ENCODE assay signal across 9 cellular contexts in genomic region chr20:62409935-62410741, GRCh38. TPM values are rescaled to one million over a fixed set of nuclear protein-coding genes. Genes with fewer than 3 reads are reported as not detected.
DNase-seq lines count a peak whose midpoint lies in the region; ATAC-seq and TF ChIP-seq lines count a peak whose summit lies in the region.
"Had no signal": no experiment of that assay in that cellular context is flagged by ENCODE, and none has a peak within 500 bp of the region (broad histone marks: within the 10 kb centered on the region; RNA-seq: fewer than 3 reads in every experiment).

No MANE protein-coding gene starts in this region.

- no peak overlapping the region for H3K9ac ChIP-seq in endodermal cell (ENCODE audit: extremely low read depth, low read length, poor library complexity, severe bottlenecking)

- no peak overlapping the region for H3K27ac ChIP-seq in endodermal cell (ENCODE audit: low read depth, low read length)

- peaks cover 20% of the 10 kb centered on the region for H3K4me1 Mint-ChIP-seq in T-helper 2 cell treated with Interferon-gamma antibody and Interleukin-4, amounts not matched to agents 5 μg/mL and 100 μg/mL, for 36 hours (ENCODE audit: low read depth)
- H3K4me1 Mint-ChIP-seq in endodermal cell (peaks cover 6% of the 10 kb centered on the region), nephron progenitor cell (peaks cover 23% of the 10 kb centered on the region)

- no peak for ATAC-seq in HG02642 (IDR thresholded peaks at IDR 0.05; ENCODE audit: poor library complexity, unreplicated experiment)

- H3K9me3 Mint-ChIP-seq in T-helper 2 cell treated with Interferon-gamma antibody and Interleukin-4, amounts not matched to agents 5 μg/mL and 100 μg/mL, for 36 hours: no peaks in the 10 kb centered on the region
- H3K9me3 Mint-ChIP-seq in endodermal cell (no peaks in the 10 kb centered on the region), nephron progenitor cell (no peaks in the 10 kb centered on the region)

- peaks cover 6% of the 10 kb centered on the region for H3K27me3 ChIP-seq in endodermal cell (ENCODE audit: control insufficient read depth, insufficient read depth, low read length, poor library complexity, severe bottlenecking)

- no peaks in the 10 kb centered on the region for H3K9me3 ChIP-seq in endodermal cell (ENCODE audit: control insufficient read depth, low read length)

- no peaks in the 10 kb centered on the region for H3K36me3 Mint-ChIP-seq in T-helper 2 cell treated with Interferon-gamma antibody and Interleukin-4, amounts not matched to agents 5 μg/mL and 100 μg/mL, for 36 hours (ENCODE audit: low read depth)
- H3K36me3 Mint-ChIP-seq in endodermal cell (ENCODE audit: low read depth): peaks cover 1% of the 10 kb centered on the region
- H3K36me3 Mint-ChIP-seq in nephron progenitor cell (ENCODE audit: low read depth): no peaks in the 10 kb centered on the region
- H3K36me3 Mint-ChIP-seq: CD4-positive, CD25-positive, alpha-beta regulatory T cell had no signal

- H3K4me1 ChIP-seq in endodermal cell (ENCODE audit: control insufficient read depth, insufficient read depth, low read length): peaks cover 4% of the 10 kb centered on the region

- no peak overlapping the region for H3K4me3 Mint-ChIP-seq in T-helper 2 cell treated with Interferon-gamma antibody and Interleukin-4, amounts not matched to agents 5 μg/mL and 100 μg/mL, for 36 hours
- H3K4me3 Mint-ChIP-seq in endodermal cell (no peak overlapping the region), nephron progenitor cell (no peak overlapping the region)

- no peak overlapping the region for H3K27ac Mint-ChIP-seq in T-helper 2 cell treated with Interferon-gamma antibody and Interleukin-4, amounts not matched to agents 5 μg/mL and 100 μg/mL, for 36 hours
- H3K27ac Mint-ChIP-seq in endodermal cell (no peak overlapping the region), nephron progenitor cell (no peak overlapping the region)

- H3K4me3 ChIP-seq in endodermal cell (ENCODE audit: low read length): no peak overlapping the region

- no peaks in the 10 kb centered on the region for H3K36me3 ChIP-seq in endodermal cell (ENCODE audit: control insufficient read depth, insufficient read depth, low read length)

- TF ChIP-seq CTCF in endodermal cell (conservative IDR thresholded peaks at IDR 0.05): peak; percentile 80
- peak; percentile 65 for TF ChIP-seq CTCF in nephron progenitor cell (IDR thresholded peaks at IDR 0.05)

- no peaks in the 10 kb centered on the region for H3K27me3 Mint-ChIP-seq in T-helper 2 cell treated with Interferon-gamma antibody and Interleukin-4, amounts not matched to agents 5 μg/mL and 100 μg/mL, for 36 hours (ENCODE audit: low read depth)
- peaks cover 14% of the 10 kb centered on the region for H3K27me3 Mint-ChIP-seq in endodermal cell (ENCODE audit: insufficient read depth)
- peaks cover 24% of the 10 kb centered on the region for H3K27me3 Mint-ChIP-seq in nephron progenitor cell (ENCODE audit: low read depth, poor library complexity)
- H3K27me3 Mint-ChIP-seq: CD4-positive, CD25-positive, alpha-beta regulatory T cell had no signal

- DNase-seq in NCI-H2107 treated with DMSO at 0.1 percent for 48 hours (lab: John Stamatoyannopoulos, UW; ENCODE audit: unreplicated experiment) (peak; percentile 59), NCI-H2107 (lab: John Stamatoyannopoulos, UW) (no peak), NCI-H1417 treated with DMSO at 0.1 percent for 48 hours (lab: John Stamatoyannopoulos, UW) (peak; percentile 46), endodermal cell (peak; percentile 88), nephron progenitor cell (peak; percentile 82), GOT3 (lab: John Stamatoyannopoulos, UW) (no peak)
- DNase-seq in T-helper 2 cell treated with Interferon-gamma antibody and Interleukin-4, amounts not matched to agents 5 μg/mL and 100 μg/mL, for 36 hours (ENCODE audit: low spot score): peak; percentile 34

- WGBS in endodermal cell (ENCODE audit: insufficient coverage in 1 of 2, insufficient read length in 1 of 2), 2 experiments: 42 to 55% methylated on average over 16 to 30 of the region's 30 CpGs

RNA-seq across cellular contexts. Expression of gene CABLES2, which starts 3.1 kb away (rescaled TPM):
- total RNA-seq in endodermal cell: 10 to 100 TPM; 10.4 to 15.6 TPM
- 13.5 TPM for polyA plus RNA-seq in endodermal cell (2013, experiment 1 of 2)
- 13.0 TPM for polyA plus RNA-seq in endodermal cell (2013, experiment 2 of 2)

RNA-seq across cellular contexts. Expression of gene RBBP8NL, which starts 17.2 kb away (rescaled TPM):
- total RNA-seq in endodermal cell: under 1 TPM in 1 of 2 donors, not detected in 1; 0.40 TPM
- 0.07 TPM for polyA plus RNA-seq in endodermal cell (2013, experiment 1 of 2)
- polyA plus RNA-seq in endodermal cell (2013, experiment 2 of 2): 0.25 TPM
- total RNA-seq: CD4-positive, CD25-positive, alpha-beta regulatory T cell had no signal
- polyA plus RNA-seq: CD4-positive, CD25-positive, alpha-beta regulatory T cell had no signal

RNA-seq across cellular contexts. Expression of gene RPS21, which starts 23.2 kb away (rescaled TPM):
- 1,000 to 10,000 TPM; 1,288 to 1,382 TPM for total RNA-seq in endodermal cell
- 1,213 TPM for polyA plus RNA-seq in endodermal cell (2013, experiment 1 of 2)
- polyA plus RNA-seq in endodermal cell (2013, experiment 2 of 2): 1,212 TPM

RNA-seq across cellular contexts. Expression of gene LAMA5, which starts 43.0 kb away (rescaled TPM):
- total RNA-seq in endodermal cell: 100 to 1,000 TPM; 315 to 369 TPM
- 95.9 TPM for polyA plus RNA-seq in endodermal cell (2013, experiment 1 of 2)
- polyA plus RNA-seq in endodermal cell (2013, experiment 2 of 2): 89.1 TPM

Comparison
In these comparisons a context has a peak if more than half of its experiments do, and no peak if none do; other contexts are left out.
1. DNase-seq: peak in NCI-H2107 treated with DMSO at 0.1 percent for 48 hours (single experiment), NCI-H1417 treated with DMSO at 0.1 percent for 48 hours (single experiment), T-helper 2 cell treated with Interferon-gamma antibody and Interleukin-4, amounts not matched to agents 5 μg/mL and 100 μg/mL, for 36 hours (single experiment), endodermal cell (single experiment) and nephron progenitor cell (single experiment); none in NCI-H2107 (single experiment) and GOT3 (single experiment).